28 cellular contexts compared by ENCODE assay signal in the genomic region with DNA sequence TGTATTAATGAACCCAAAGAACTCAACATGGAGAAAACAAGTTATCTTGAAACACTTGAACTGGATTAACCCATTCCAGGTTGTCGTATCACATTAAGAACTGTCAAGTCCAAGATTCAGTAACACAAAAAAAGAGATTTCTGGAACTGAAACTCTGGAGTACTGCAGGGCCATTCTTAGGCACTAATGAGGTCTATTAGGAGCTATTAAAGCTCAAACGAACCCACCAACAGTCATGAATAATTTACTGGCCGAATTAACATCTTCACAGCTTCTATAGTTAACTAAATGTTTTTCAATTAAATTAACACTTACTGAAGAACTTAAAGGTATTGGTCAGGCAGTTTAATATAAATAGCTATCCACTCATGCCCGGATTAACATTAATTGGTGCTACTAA. TPM values are rescaled to one million over a fixed set of nuclear protein-coding genes. Genes with fewer than 3 reads are reported as not detected.
DNase-seq lines count a peak whose midpoint lies in the region; ATAC-seq and TF ChIP-seq lines count a peak whose summit lies in the region.
"Had no signal": no experiment of that assay in that cellular context is flagged by ENCODE, and none has a peak within 500 bp of the region (broad histone marks: within the 10 kb centered on the region; RNA-seq: fewer than 3 reads in every experiment).

No MANE protein-coding gene starts in this region.

- no peak for TF ChIP-seq CTCF in left ventricle myocardium inferior (IDR thresholded peaks at IDR 0.05; ENCODE audit: borderline replicate concordance)
- no peak for TF ChIP-seq CTCF in WTC11 (IDR thresholded peaks at IDR 0.05)
- TF ChIP-seq CTCF in glutamatergic neuron (IDR thresholded peaks at IDR 0.05; ENCODE audit: partially characterized antibody, unreplicated experiment): no peak

- H3K27me3 ChIP-seq in left ventricle myocardium inferior (ENCODE audit: low read depth): no peaks in the 10 kb centered on the region
- no peaks in the 10 kb centered on the region for H3K27me3 ChIP-seq in H7 (ENCODE audit: control insufficient read depth, insufficient read depth, low read length)
- H3K27me3 ChIP-seq: neural progenitor cell had no signal

- peak overlapping the region; percentile 28 for H3K27ac ChIP-seq in left ventricle myocardium inferior (replicated peaks)
- H3K27ac ChIP-seq: A549, neural progenitor cell had no signal

- H3K4me3 Mint-ChIP-seq in WTC11 (peak overlapping the region; percentile 14; the same call in 1 of the 2 replicates), glutamatergic neuron (ENCODE audit: unreplicated experiment) (peak overlapping the region; percentile 21)
- H3K4me3 Mint-ChIP-seq: neural progenitor cell had no signal

- H3K9me3 Mint-ChIP-seq in WTC11: no peaks in the 10 kb centered on the region
- H3K9me3 Mint-ChIP-seq in glutamatergic neuron (ENCODE audit: unreplicated experiment): peaks cover 10% of the 10 kb centered on the region
- H3K9me3 Mint-ChIP-seq: activated B cell treated with CpG ODN at 0.5 μM for 24 hours, neural progenitor cell had no signal

- H3K4me1 ChIP-seq in left ventricle myocardium inferior: peaks cover 96% of the 10 kb centered on the region

- H3K4me1 Mint-ChIP-seq in WTC11 (peaks cover 56% of the 10 kb centered on the region), glutamatergic neuron (ENCODE audit: low read depth, unreplicated experiment) (peaks cover 34% of the 10 kb centered on the region)

- no peaks in the 10 kb centered on the region for H3K27me3 Mint-ChIP-seq in WTC11 (ENCODE audit: low read depth)
- H3K27me3 Mint-ChIP-seq in glutamatergic neuron (ENCODE audit: unreplicated experiment): peaks cover 13% of the 10 kb centered on the region
- H3K27me3 Mint-ChIP-seq: activated B cell treated with CpG ODN at 0.5 μM for 24 hours, progenitor cell of endocrine pancreas had no signal

- intact Hi-C loops in left ventricle myocardium inferior (cut with micrococcal nuclease): no loop called here
- intact Hi-C loops in Right ventricle myocardium inferior (cut with DNase I): no loop called here

- H3K27ac Mint-ChIP-seq in WTC11 (no peak overlapping the region), glutamatergic neuron (ENCODE audit: unreplicated experiment) (no peak overlapping the region)
- H3K27ac Mint-ChIP-seq: activated B cell treated with CpG ODN at 0.5 μM for 24 hours, neural progenitor cell had no signal

- H3K4me3 ChIP-seq in left ventricle myocardium inferior: no peak overlapping the region
- H3K4me3 ChIP-seq in H7 (ENCODE audit: insufficient read depth, low read depth, low read length): no peak overlapping the region
- H3K4me3 ChIP-seq: A549, neural progenitor cell had no signal

- POLR2A ChIA-PET in WTC11 (lab: Charles Lee): no interaction called here

- DNase-seq in left ventricle myocardium inferior (no peak), Right ventricle myocardium inferior (ENCODE audit: missing footprints) (no peak), WTC11 (ENCODE audit: low spot score) (no peak), glutamatergic neuron (no peak), H7 (no peak), superior temporal gyrus (ENCODE audit: extremely low spot score) (no peak)
- DNase-seq: activated B cell treated with CpG ODN at 0.5 μM for 24 hours; activated CD4-positive, alpha-beta T cell treated with anti-CD3 and anti-CD28 coated beads, Interleukin-2, amount 50 U/mL, for 4 hours; activated CD8-positive, alpha-beta memory T cell treated with anti-CD3 and anti-CD28 coated beads, Interleukin-2, amount 50 U/mL, for 48 hours; activated gamma-delta T cell; amniotic stem cell; cortex of kidney; KG1; NCI-H1436; NCI-H2107; NCI-H446; PC-3; Right ventricle myocardium superior; T-helper 9 cell had no signal

- H3K9me3 ChIP-seq in left ventricle myocardium inferior (replicated peaks): no peaks in the 10 kb centered on the region
- H3K9me3 ChIP-seq: A549 had no signal

- peaks cover 18% of the 10 kb centered on the region for H3K36me3 ChIP-seq in left ventricle myocardium inferior
- peaks cover 12% of the 10 kb centered on the region for H3K36me3 ChIP-seq in H7 (replicated peaks; ENCODE audit: control insufficient read depth, insufficient read depth, low read length)

- CTCF ChIA-PET in WTC11 (lab: Charles Lee): no interaction called here

- H3K36me3 Mint-ChIP-seq in WTC11 (peaks cover 37% of the 10 kb centered on the region), glutamatergic neuron (ENCODE audit: unreplicated experiment) (no peaks in the 10 kb centered on the region)

- ATAC-seq in Right ventricle myocardium inferior (no peak), WTC11 (no peak), HG03095 (IDR thresholded peaks at IDR 0.05; ENCODE audit: unreplicated experiment) (no peak), HG02763 (IDR thresholded peaks at IDR 0.05; ENCODE audit: unreplicated experiment) (no peak)
- ATAC-seq: A549, PC-3 had no signal

TF ChIP-seq in WTC11, 78 proteins besides CTCF, POLR2A, EP300 and RAD21 (continues in another document):
- no peak for TF ChIP-seq CREM (CRISPR knock-in tag; IDR thresholded peaks at IDR 0.05)
- TF ChIP-seq, protein P1, sequence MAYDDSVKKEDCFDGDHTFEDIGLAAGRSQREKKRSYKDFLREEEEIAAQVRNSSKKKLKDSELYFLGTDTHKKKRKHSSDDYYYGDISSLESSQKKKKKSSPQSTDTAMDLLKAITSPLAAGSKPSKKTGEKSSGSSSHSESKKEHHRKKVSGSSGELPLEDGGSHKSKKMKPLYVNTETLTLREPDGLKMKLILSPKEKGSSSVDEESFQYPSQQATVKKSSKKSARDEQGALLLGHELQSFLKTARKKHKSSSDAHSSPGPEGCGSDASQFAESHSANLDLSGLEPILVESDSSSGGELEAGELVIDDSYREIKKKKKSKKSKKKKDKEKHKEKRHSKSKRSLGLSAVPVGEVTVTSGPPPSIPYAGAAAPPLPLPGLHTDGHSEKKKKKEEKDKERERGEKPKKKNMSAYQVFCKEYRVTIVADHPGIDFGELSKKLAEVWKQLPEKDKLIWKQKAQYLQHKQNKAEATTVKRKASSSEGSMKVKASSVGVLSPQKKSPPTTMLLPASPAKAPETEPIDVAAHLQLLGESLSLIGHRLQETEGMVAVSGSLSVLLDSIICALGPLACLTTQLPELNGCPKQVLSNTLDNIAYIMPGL (CRISPR knock-in tag; IDR thresholded peaks at IDR 0.05): no peak
- TF ChIP-seq, protein P2, sequence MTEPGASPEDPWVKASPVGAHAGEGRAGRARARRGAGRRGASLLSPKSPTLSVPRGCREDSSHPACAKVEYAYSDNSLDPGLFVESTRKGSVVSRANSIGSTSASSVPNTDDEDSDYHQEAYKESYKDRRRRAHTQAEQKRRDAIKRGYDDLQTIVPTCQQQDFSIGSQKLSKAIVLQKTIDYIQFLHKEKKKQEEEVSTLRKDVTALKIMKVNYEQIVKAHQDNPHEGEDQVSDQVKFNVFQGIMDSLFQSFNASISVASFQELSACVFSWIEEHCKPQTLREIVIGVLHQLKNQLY (CRISPR knock-in tag; IDR thresholded peaks at IDR 0.05): no peak
- TF ChIP-seq, protein P3, sequence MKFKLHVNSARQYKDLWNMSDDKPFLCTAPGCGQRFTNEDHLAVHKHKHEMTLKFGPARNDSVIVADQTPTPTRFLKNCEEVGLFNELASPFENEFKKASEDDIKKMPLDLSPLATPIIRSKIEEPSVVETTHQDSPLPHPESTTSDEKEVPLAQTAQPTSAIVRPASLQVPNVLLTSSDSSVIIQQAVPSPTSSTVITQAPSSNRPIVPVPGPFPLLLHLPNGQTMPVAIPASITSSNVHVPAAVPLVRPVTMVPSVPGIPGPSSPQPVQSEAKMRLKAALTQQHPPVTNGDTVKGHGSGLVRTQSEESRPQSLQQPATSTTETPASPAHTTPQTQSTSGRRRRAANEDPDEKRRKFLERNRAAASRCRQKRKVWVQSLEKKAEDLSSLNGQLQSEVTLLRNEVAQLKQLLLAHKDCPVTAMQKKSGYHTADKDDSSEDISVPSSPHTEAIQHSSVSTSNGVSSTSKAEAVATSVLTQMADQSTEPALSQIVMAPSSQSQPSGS (CRISPR knock-in tag; IDR thresholded peaks at IDR 0.05; ENCODE audit: borderline replicate concordance, low read depth): no peak
- no peak for TF ChIP-seq SMAD3 (CRISPR knock-in tag; IDR thresholded peaks at IDR 0.05; ENCODE audit: borderline replicate concordance)
- TF ChIP-seq, protein P4, sequence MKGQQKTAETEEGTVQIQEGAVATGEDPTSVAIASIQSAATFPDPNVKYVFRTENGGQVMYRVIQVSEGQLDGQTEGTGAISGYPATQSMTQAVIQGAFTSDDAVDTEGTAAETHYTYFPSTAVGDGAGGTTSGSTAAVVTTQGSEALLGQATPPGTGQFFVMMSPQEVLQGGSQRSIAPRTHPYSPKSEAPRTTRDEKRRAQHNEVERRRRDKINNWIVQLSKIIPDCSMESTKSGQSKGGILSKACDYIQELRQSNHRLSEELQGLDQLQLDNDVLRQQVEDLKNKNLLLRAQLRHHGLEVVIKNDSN (CRISPR knock-in tag; IDR thresholded peaks at IDR 0.05): no peak
- TF ChIP-seq, protein P5, sequence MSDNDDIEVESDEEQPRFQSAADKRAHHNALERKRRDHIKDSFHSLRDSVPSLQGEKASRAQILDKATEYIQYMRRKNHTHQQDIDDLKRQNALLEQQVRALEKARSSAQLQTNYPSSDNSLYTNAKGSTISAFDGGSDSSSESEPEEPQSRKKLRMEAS (CRISPR knock-in tag; IDR thresholded peaks at IDR 0.05): no peak
- no peak for TF ChIP-seq JUN (CRISPR knock-in tag; IDR thresholded peaks at IDR 0.05)
- no peak for TF ChIP-seq ELF4 (CRISPR knock-in tag; IDR thresholded peaks at IDR 0.05; ENCODE audit: low read depth)
- TF ChIP-seq SMAD4 (CRISPR knock-in tag; IDR thresholded peaks at IDR 0.05): no peak
- no peak for TF ChIP-seq RELA (CRISPR knock-in tag; IDR thresholded peaks at IDR 0.05; ENCODE audit: borderline replicate concordance)
- TF ChIP-seq TP53 (CRISPR knock-in tag; IDR thresholded peaks at IDR 0.05): no peak

RNA-seq across cellular contexts. Expression of a gene that starts 4.6 kb away (rescaled TPM):
- 910 TPM for total RNA-seq in left ventricle myocardium inferior
- total RNA-seq in Right ventricle myocardium inferior: 873 TPM
- 587 to 595 TPM (median 591 TPM) in 3 replicates for total RNA-seq in WTC11 (2021)
- 763 TPM for total RNA-seq in glutamatergic neuron (ENCODE audit: unreplicated experiment)
- total RNA-seq in H7 (2014; rRNA removed; shearing (Covaris generic)): 427 and 596 TPM in 2 replicates

RNA-seq across cellular contexts. Expression of a gene that starts 27.3 kb away (rescaled TPM):
- total RNA-seq in left ventricle myocardium inferior (26.0 TPM), Right ventricle myocardium inferior (34.2 TPM), WTC11 (2021) (65.2 to 75.2 TPM (median 68.7 TPM) in 3 replicates), glutamatergic neuron (ENCODE audit: unreplicated experiment) (60.7 TPM)
- total RNA-seq in H7 (2014; rRNA removed; shearing (Covaris generic)): 105 and 123 TPM in 2 replicates

RNA-seq across cellular contexts. Expression of a gene that starts 36.6 kb away (rescaled TPM):
- total RNA-seq in left ventricle myocardium inferior (7.6 TPM), Right ventricle myocardium inferior (7.2 TPM), WTC11 (2021) (53.5 to 63.4 TPM (median 59.0 TPM) in 3 replicates), glutamatergic neuron (ENCODE audit: unreplicated experiment) (77.1 TPM)
- 104 and 108 TPM in 2 replicates for total RNA-seq in H7 (2014; rRNA removed; shearing (Covaris generic))

RNA-seq across cellular contexts. Expression of a gene that starts 57.8 kb away (rescaled TPM):
- total RNA-seq in left ventricle myocardium inferior: not detected
- not detected for total RNA-seq in Right ventricle myocardium inferior
- total RNA-seq in WTC11 (2021): not detected in 3 replicates
- total RNA-seq in glutamatergic neuron (ENCODE audit: unreplicated experiment): not detected
- 0.10 TPM in 1 of 2 replicates, not detected in the other for total RNA-seq in H7 (2014; rRNA removed; shearing (Covaris generic))
- total RNA-seq: activated B cell treated with CpG ODN at 0.5 μM for 24 hours, bronchial epithelial cell, HT-29, lung microvascular endothelial cell, mucosa of gallbladder, PC-3, progenitor cell of endocrine pancreas, Right ventricle myocardium superior had no signal
